ENCODE assay signal across 9 cellular contexts in genomic region chr6:66662196-66662595, GRCh38.
DNase-seq lines count a peak whose midpoint lies in the region; TF ChIP-seq lines count a peak whose summit lies in the region.
"Had no signal": no experiment of that assay in that cellular context is flagged by ENCODE, and none has a peak within 500 bp of the region (broad histone marks: within the 10 kb centered on the region; RNA-seq: fewer than 3 reads in every experiment).

No MANE protein-coding gene starts in this region.

- peak; percentile 10 for DNase-seq in GM03348 (ENCODE audit: low spot score)
- peak; percentile 42 for DNase-seq in M059J (ENCODE audit: low read depth)
- no peak for DNase-seq in medulla oblongata (ENCODE audit: extremely low spot score)
- DNase-seq in D341Med (ENCODE audit: low spot score), result no peak
- DNase-seq in mesothelial cell of epicardium (ENCODE audit: low spot score in 2 of 2, unreplicated experiment in 2 of 2), result no peak
- no peak for DNase-seq in amygdala (lab: John Stamatoyannopoulos, UW)

- H3K36me3 Mint-ChIP-seq in brain (no peaks in the 10 kb centered on the region), mesothelial cell of epicardium (no peaks in the 10 kb centered on the region)
- H3K36me3 Mint-ChIP-seq: memory B cell had no signal

- TF ChIP-seq CTCF in brain (conservative IDR thresholded peaks at IDR 0.05) (peak; percentile 51 to 72), mesothelial cell of epicardium (IDR thresholded peaks at IDR 0.05; ENCODE audit: unreplicated experiment) (no peak)

- H3K9me3 ChIP-seq in mesodermal cell (ENCODE audit: control insufficient read depth, low read length), result no peaks in the 10 kb centered on the region

- peaks cover 0 to 8% (median 0%) of the 10 kb centered on the region in 5 experiments for H3K9me3 Mint-ChIP-seq in brain
- H3K9me3 Mint-ChIP-seq in mesothelial cell of epicardium, result no peaks in the 10 kb centered on the region
- H3K9me3 Mint-ChIP-seq: memory B cell had no signal

- H3K4me3 Mint-ChIP-seq in brain (no peak overlapping the region), mesothelial cell of epicardium (no peak overlapping the region)
- H3K4me3 Mint-ChIP-seq: memory B cell had no signal

- no peaks in the 10 kb centered on the region for H3K36me3 ChIP-seq in mesodermal cell (ENCODE audit: control insufficient read depth, insufficient read depth, low read length)

- peaks cover 11% of the 10 kb centered on the region for H3K4me1 Mint-ChIP-seq in brain
- peaks cover 4% of the 10 kb centered on the region for H3K4me1 Mint-ChIP-seq in mesothelial cell of epicardium
- H3K4me1 Mint-ChIP-seq: memory B cell had no signal

- peak overlapping the region; percentile 81 for H3K27ac ChIP-seq in mesodermal cell (ENCODE audit: low read depth, low read length, severe bottlenecking)

- H3K27ac Mint-ChIP-seq in brain (peak overlapping the region in 1 of 5 experiments; percentile 50), mesothelial cell of epicardium (no peak overlapping the region)
- H3K27ac Mint-ChIP-seq: memory B cell had no signal

- no peaks in the 10 kb centered on the region for H3K4me1 ChIP-seq in mesodermal cell (ENCODE audit: control insufficient read depth, insufficient read depth, low read length, poor library complexity, severe bottlenecking)

- H3K4me3 ChIP-seq in mesodermal cell (ENCODE audit: extremely low read depth, insufficient read depth, low read length, poor library complexity, severe bottlenecking), result no peak overlapping the region

- H3K27me3 Mint-ChIP-seq in brain (no peaks in the 10 kb centered on the region), mesothelial cell of epicardium (ENCODE audit: low read depth) (no peaks in the 10 kb centered on the region)
- H3K27me3 Mint-ChIP-seq: memory B cell had no signal

Comparison
In these comparisons a context has a peak if more than half of its experiments do, and no peak if none do; other contexts are left out.
1. DNase-seq: peak in GM03348 (single experiment) and M059J (single experiment); none in medulla oblongata (single experiment), D341Med (single experiment), mesothelial cell of epicardium (0 of 2) and amygdala (0 of 56).